Comparison of ENCODE assay signal across 24 cellular contexts in the genomic region with DNA sequence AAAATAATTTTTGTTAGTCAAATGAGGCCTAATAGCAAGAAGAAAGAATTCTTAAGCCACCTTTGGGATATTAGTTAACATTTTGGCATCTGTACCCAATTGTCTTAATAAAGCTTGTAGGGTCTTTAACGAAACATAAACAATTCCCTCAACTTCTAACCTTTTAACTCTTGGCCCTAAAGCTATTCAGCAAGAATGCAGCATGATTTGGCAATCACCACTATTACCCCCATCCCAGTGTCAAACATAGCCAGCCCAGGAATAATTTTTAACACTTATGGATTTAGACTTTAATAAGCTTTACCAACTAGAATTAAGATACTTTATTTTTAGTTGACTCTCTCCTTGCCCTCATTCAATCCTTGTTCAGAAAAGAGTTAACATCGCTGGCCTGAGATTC. TPM values are rescaled to one million over a fixed set of nuclear protein-coding genes. Genes with fewer than 3 reads are reported as not detected.
A peak's percentile ranks its signal among the peaks of the same experiment; 100 is the strongest.
DNase-seq lines count a peak whose midpoint lies in the region; ATAC-seq, FAIRE-seq and TF ChIP-seq lines count a peak whose summit lies in the region.
"Had no signal": no experiment of that assay in that cellular context is flagged by ENCODE, and none has a peak within 500 bp of the region (broad histone marks: within the 10 kb centered on the region; RNA-seq: fewer than 3 reads in every experiment).

No MANE protein-coding gene starts in this region.

- H3K4me3 Mint-ChIP-seq in Caco-2 (ENCODE audit: unreplicated experiment) (peak overlapping the region; percentile 59), astrocyte (ENCODE audit: unreplicated experiment) (no peak overlapping the region), mesothelial cell of epicardium (no peak overlapping the region)
- H3K4me3 Mint-ChIP-seq: activated CD4-positive, alpha-beta T cell treated with anti-CD3 and anti-CD28 coated beads, Interleukin-2, amount 10 ng/mL, durations not matched to agents 7 days and 5 days; activated naive CD8-positive, alpha-beta T cell treated with anti-CD3 and anti-CD28 coated beads, Interleukin-2, amount 50 U/mL, for 24 hours; CD14-positive monocyte; neural progenitor cell; T-helper 1 cell treated with Interleukin-12 subunit alpha and Interleukin-12 subunit beta and Interleukin-4 antibody, amounts not matched to agents 30 μg/mL and 1 μg/mL, for 36 hours had no signal

- H3K4me2 ChIP-seq in astrocyte (ENCODE audit: low read length) = peak overlapping the region; percentile 28
- H3K4me2 ChIP-seq: neural progenitor cell had no signal

- no TSS peak for BruUV-seq in Caco-2 (replicated peaks; lab: Mats Ljungman, UMichigan)

- H3K4me1 ChIP-seq in Caco-2 (peaks cover 47% of the 10 kb centered on the region), astrocyte (ENCODE audit: insufficient read depth, low read length) (peaks cover 18% of the 10 kb centered on the region)

- TF ChIP-seq CTCF in Caco-2 (IDR thresholded peaks at IDR 0.05; ENCODE audit: insufficient read depth in 1 of 2, low read depth in 1 of 2, low read length in 1 of 2, severe bottlenecking in 1 of 2, unreplicated experiment in 1 of 2) = no peak
- no peak for TF ChIP-seq CTCF in astrocyte (IDR thresholded peaks at IDR 0.05; ENCODE audit: insufficient read depth, low read depth, low read length)
- TF ChIP-seq CTCF in mesothelial cell of epicardium (IDR thresholded peaks at IDR 0.05; ENCODE audit: unreplicated experiment) = no peak
- no peak for TF ChIP-seq CTCF in omental fat pad (IDR thresholded peaks at IDR 0.05)

- H3K4me1 Mint-ChIP-seq in Caco-2 (ENCODE audit: low read depth, unreplicated experiment) (peaks cover 19% of the 10 kb centered on the region), astrocyte (ENCODE audit: low read depth, unreplicated experiment) (peaks cover 26% of the 10 kb centered on the region), mesothelial cell of epicardium (peaks cover 35% of the 10 kb centered on the region)
- H3K4me1 Mint-ChIP-seq: CD14-positive monocyte had no signal

- FAIRE-seq in astrocyte (lab: Jason Lieb, UNC) = no peak
- FAIRE-seq: G401.6, GM19239, H1 had no signal

- no peak overlapping the region for H3K9ac ChIP-seq in astrocyte (ENCODE audit: low read length)
- H3K9ac ChIP-seq: neural progenitor cell had no signal

- POLR2A ChIA-PET in Caco-2 (lab: Charles Lee) = interaction anchor here (0.5 kb wide), 1 partner anchor 69 kb away, joined by 3 read pairs; no protein-coding TSS in a partner anchor

- ATAC-seq in omental fat pad (ENCODE audit: low FRiP score) = no peak
- ATAC-seq: activated naive CD8-positive, alpha-beta T cell treated with anti-CD3 and anti-CD28 coated beads, Interleukin-2, amount 50 U/mL, for 24 hours; left cardiac atrium had no signal

- H3K27ac ChIP-seq in astrocyte (ENCODE audit: low read depth, low read length) = no peak overlapping the region
- H3K27ac ChIP-seq: cardiac muscle cell, neural progenitor cell had no signal

- intact Hi-C loops in Caco-2 (cut with micrococcal nuclease; ENCODE audit: unreplicated experiment) = loop anchor here (5.0 kb wide), 2 partner anchors 36 to 56 kb away; a partner anchor contains a TSS

- H3K9me3 ChIP-seq in Caco-2 (no peaks in the 10 kb centered on the region), astrocyte (ENCODE audit: insufficient read depth, low read depth, low read length) (no peaks in the 10 kb centered on the region)

- H3K27me3 ChIP-seq in Caco-2 (replicated peaks; ENCODE audit: control insufficient read depth, insufficient read depth, low read length) = no peaks in the 10 kb centered on the region
- H3K27me3 ChIP-seq in astrocyte (ENCODE audit: insufficient read depth, low read length) = no peaks in the 10 kb centered on the region
- H3K27me3 ChIP-seq: cardiac muscle cell, neural progenitor cell had no signal

- H3K27ac Mint-ChIP-seq in Caco-2 (ENCODE audit: unreplicated experiment) (peak overlapping the region; percentile 80), astrocyte (ENCODE audit: unreplicated experiment) (peak overlapping the region; percentile 85), mesothelial cell of epicardium (peak overlapping the region; percentile 47)
- H3K27ac Mint-ChIP-seq: activated CD4-positive, alpha-beta T cell treated with anti-CD3 and anti-CD28 coated beads, Interleukin-2, amount 10 ng/mL, durations not matched to agents 7 days and 5 days; activated naive CD8-positive, alpha-beta T cell treated with anti-CD3 and anti-CD28 coated beads, Interleukin-2, amount 50 U/mL, for 24 hours; neural progenitor cell; T-helper 1 cell treated with Interleukin-12 subunit alpha and Interleukin-12 subunit beta and Interleukin-4 antibody, amounts not matched to agents 30 μg/mL and 1 μg/mL, for 36 hours had no signal

- H3K36me3 Mint-ChIP-seq in Caco-2 (ENCODE audit: insufficient read depth, unreplicated experiment) (peaks cover 7% of the 10 kb centered on the region), astrocyte (ENCODE audit: low read depth, unreplicated experiment) (peaks cover 14% of the 10 kb centered on the region), mesothelial cell of epicardium (peaks cover 13% of the 10 kb centered on the region)

- no peaks in the 10 kb centered on the region for H3K36me3 ChIP-seq in Caco-2 (ENCODE audit: control insufficient read depth, insufficient read depth, low read length)
- no peaks in the 10 kb centered on the region for H3K36me3 ChIP-seq in astrocyte (ENCODE audit: insufficient read depth, low read length)
- H3K36me3 ChIP-seq: cardiac muscle cell, neural progenitor cell had no signal

- no peak overlapping the region for H3K4me3 ChIP-seq in Caco-2 (ENCODE audit: low read depth, low read length)
- no peak overlapping the region for H3K4me3 ChIP-seq in astrocyte (ENCODE audit: insufficient read depth, low read depth, low read length)
- H3K4me3 ChIP-seq: cardiac muscle cell, neural progenitor cell had no signal

- no peaks in the 10 kb centered on the region for H4K20me1 ChIP-seq in astrocyte (ENCODE audit: insufficient read depth, low read length)

- DNase-seq in Caco-2 = no peak
- DNase-seq in astrocyte (ENCODE audit: low read depth) = no peak
- DNase-seq in mesothelial cell of epicardium (ENCODE audit: low spot score in 2 of 2, unreplicated experiment in 2 of 2) = no peak
- no peak for DNase-seq in effector CD8-positive, alpha-beta T cell (lab: John Stamatoyannopoulos, UW)
- DNase-seq in omental fat pad (ENCODE audit: low spot score) = no peak
- no peak for DNase-seq in NCI-H510A (lab: John Stamatoyannopoulos, UW)
- DNase-seq: activated CD4-positive, alpha-beta T cell treated with anti-CD3 and anti-CD28 coated beads, Interleukin-2, amount 10 ng/mL, durations not matched to agents 7 days and 5 days; activated CD8-positive, alpha-beta memory T cell treated with anti-CD3 and anti-CD28 coated beads, Interleukin-2, amount 50 U/mL, for 4 hours; activated naive CD8-positive, alpha-beta T cell treated with anti-CD3 and anti-CD28 coated beads, Interleukin-2, amount 50 U/mL, for 24 hours; left cardiac atrium; NCI-H1417 treated with DMSO at 0.1 percent for 48 hours; NCI-H526 treated with DMSO at 0.1 percent for 48 hours; SHP77; stimulated activated CD4-positive, alpha-beta T cell treated with anti-CD3 and anti-CD28 coated beads, Interleukin-12 subunit alpha, Interleukin-12 subunit beta, amount 100 ng/mL, for 4 hours; substantia nigra had no signal

- H3K79me2 ChIP-seq in astrocyte (ENCODE audit: insufficient read depth, low read length) = peaks cover 3% of the 10 kb centered on the region

- no peaks in the 10 kb centered on the region for H3K27me3 Mint-ChIP-seq in Caco-2 (ENCODE audit: insufficient read depth, unreplicated experiment)
- no peaks in the 10 kb centered on the region for H3K27me3 Mint-ChIP-seq in astrocyte (ENCODE audit: low read depth, unreplicated experiment)
- H3K27me3 Mint-ChIP-seq in mesothelial cell of epicardium (ENCODE audit: low read depth) = no peaks in the 10 kb centered on the region
- H3K27me3 Mint-ChIP-seq: activated CD4-positive, alpha-beta T cell treated with anti-CD3 and anti-CD28 coated beads, Interleukin-2, amount 10 ng/mL, durations not matched to agents 7 days and 5 days; activated naive CD8-positive, alpha-beta T cell treated with anti-CD3 and anti-CD28 coated beads, Interleukin-2, amount 50 U/mL, for 24 hours had no signal

- CTCF ChIA-PET in Caco-2 (lab: Charles Lee) = interaction anchor here (1.3 to 1.6 kb wide), 2 partner anchors 41 to 54 kb away, joined by 4 to 5 read pairs; a partner anchor contains a TSS

- H3K9me3 Mint-ChIP-seq in Caco-2 (ENCODE audit: unreplicated experiment) = no peaks in the 10 kb centered on the region
- H3K9me3 Mint-ChIP-seq in astrocyte (ENCODE audit: unreplicated experiment) = peaks cover 2% of the 10 kb centered on the region
- no peaks in the 10 kb centered on the region for H3K9me3 Mint-ChIP-seq in mesothelial cell of epicardium
- H3K9me3 Mint-ChIP-seq: activated naive CD8-positive, alpha-beta T cell treated with anti-CD3 and anti-CD28 coated beads, Interleukin-2, amount 50 U/mL, for 24 hours; neural progenitor cell; T-helper 1 cell treated with Interleukin-12 subunit alpha and Interleukin-12 subunit beta and Interleukin-4 antibody, amounts not matched to agents 30 μg/mL and 1 μg/mL, for 36 hours had no signal

- H2AFZ ChIP-seq in astrocyte (ENCODE audit: low read depth, low read length) = no peak overlapping the region
- H2AFZ ChIP-seq: neural progenitor cell had no signal

RNA-seq across cellular contexts. Expression of a gene that starts 2.5 kb away (rescaled TPM):
- total RNA-seq in Caco-2 (2022) (7.6 and 9.3 TPM in 2 replicates), astrocyte (14.1 and 14.8 TPM in 2 replicates), mesothelial cell of epicardium (13.7 to 14.4 TPM (median 13.7 TPM) in 3 replicates), omental fat pad (10 to 100 TPM in 1 of 4 donors, 1 to 10 TPM in 3; 9.1 to 19.8 (median 9.7) TPM)
- total RNA-seq: mononuclear cell had no signal

RNA-seq across cellular contexts. Expression of a gene that starts 14.2 kb away (rescaled TPM):
- 104 and 106 TPM in 2 replicates for total RNA-seq in Caco-2 (2022)
- 113 and 126 TPM in 2 replicates for total RNA-seq in astrocyte
- 96.5 to 106 TPM (median 97.8 TPM) in 3 replicates for total RNA-seq in mesothelial cell of epicardium
- 100 to 1,000 TPM in 3 of 4 donors, 10 to 100 TPM in 1; 94.4 to 130 (median 116) TPM for total RNA-seq in omental fat pad

RNA-seq across cellular contexts. Expression of a gene that starts 54.1 kb away (rescaled TPM):
- total RNA-seq in Caco-2 (2022) (34.3 and 36.1 TPM in 2 replicates), astrocyte (20.4 and 21.1 TPM in 2 replicates), mesothelial cell of epicardium (39.7 to 41.9 TPM (median 41.0 TPM) in 3 replicates), omental fat pad (10 to 100 TPM; 28.7 to 55.0 (median 35.1) TPM)

RNA-seq across cellular contexts. Expression of a gene that starts 57.7 kb away (rescaled TPM):
- not detected in 2 replicates for total RNA-seq in Caco-2 (2022)
- total RNA-seq in astrocyte = not detected in 2 replicates
- total RNA-seq in mesothelial cell of epicardium = 0.69 to 1.3 TPM (median 0.95 TPM) in 3 replicates
- total RNA-seq in omental fat pad = 10 to 100 TPM in 1 of 4 donors, 1 to 10 TPM in 2, under 1 TPM in 1; 0.50 to 74.1 (median 2.6) TPM
- total RNA-seq: activated CD4-positive, alpha-beta T cell treated with anti-CD3 and anti-CD28 coated beads, Interleukin-2, amount 10 ng/mL, durations not matched to agents 7 days and 5 days; H1; HT1080; mononuclear cell had no signal
